In the genomic region with DNA sequence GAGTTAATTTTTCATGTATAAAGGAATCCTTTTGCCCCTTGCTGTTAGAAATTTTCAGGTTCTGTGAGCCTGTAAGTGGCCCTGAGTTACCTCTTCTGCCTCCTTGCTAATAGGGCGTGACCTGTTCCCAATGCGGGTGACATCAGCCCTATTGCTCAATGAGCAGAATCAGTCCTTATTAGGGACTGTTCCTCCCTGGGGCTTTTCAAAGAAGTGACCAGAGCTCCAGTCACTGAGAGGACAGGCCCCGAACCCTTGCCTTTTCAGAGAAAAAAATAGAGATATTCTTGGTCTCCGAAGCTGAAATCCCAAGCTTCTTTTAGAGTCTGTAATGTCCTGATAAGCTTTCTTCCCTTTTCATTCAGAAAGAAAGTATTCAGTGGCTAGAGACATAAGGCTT, we compare ENCODE assay signal across 2 cellular contexts.
TF ChIP-seq lines count a peak whose summit lies in the region.

No MANE protein-coding gene starts in this region.

TF ChIP-seq in H1, 55 proteins besides CTCF, POLR2A, EP300 and RAD21:
- TF ChIP-seq, protein P1, sequence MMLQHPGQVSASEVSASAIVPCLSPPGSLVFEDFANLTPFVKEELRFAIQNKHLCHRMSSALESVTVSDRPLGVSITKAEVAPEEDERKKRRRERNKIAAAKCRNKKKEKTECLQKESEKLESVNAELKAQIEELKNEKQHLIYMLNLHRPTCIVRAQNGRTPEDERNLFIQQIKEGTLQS (IDR thresholded peaks at IDR 0.05; ENCODE audit: insufficient read depth, low read depth, low read length): no peak
- no peak for TF ChIP-seq YY1 (IDR thresholded peaks at IDR 0.05; ENCODE audit: low read depth, low read length)
- TF ChIP-seq TAF1 (IDR thresholded peaks at IDR 0.05; ENCODE audit: low read depth, low read length): no peak
- peak; percentile 57; the same call in 1 of the 2 replicates for TF ChIP-seq SRF (IDR thresholded peaks at IDR 0.05; ENCODE audit: low read depth, low read length)
- TF ChIP-seq CEBPB (IDR thresholded peaks at IDR 0.05; ENCODE audit: low read depth, low read length): peak; percentile 77
- TF ChIP-seq SUZ12 (IDR thresholded peaks at IDR 0.05; ENCODE audit: low read length): no peak

TF ChIP-seq in HepG2, 621 proteins besides CTCF, POLR2A, EP300 and RAD21 (continues in another document):
- TF ChIP-seq, protein P2, sequence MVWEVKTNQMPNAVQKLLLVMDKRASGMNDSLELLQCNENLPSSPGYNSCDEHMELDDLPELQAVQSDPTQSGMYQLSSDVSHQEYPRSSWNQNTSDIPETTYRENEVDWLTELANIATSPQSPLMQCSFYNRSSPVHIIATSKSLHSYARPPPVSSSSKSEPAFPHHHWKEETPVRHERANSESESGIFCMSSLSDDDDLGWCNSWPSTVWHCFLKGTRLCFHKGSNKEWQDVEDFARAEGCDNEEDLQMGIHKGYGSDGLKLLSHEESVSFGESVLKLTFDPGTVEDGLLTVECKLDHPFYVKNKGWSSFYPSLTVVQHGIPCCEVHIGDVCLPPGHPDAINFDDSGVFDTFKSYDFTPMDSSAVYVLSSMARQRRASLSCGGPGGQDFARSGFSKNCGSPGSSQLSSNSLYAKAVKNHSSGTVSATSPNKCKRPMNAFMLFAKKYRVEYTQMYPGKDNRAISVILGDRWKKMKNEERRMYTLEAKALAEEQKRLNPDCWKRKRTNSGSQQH (CRISPR knock-in tag; IDR thresholded peaks at IDR 0.05; ENCODE audit: low read depth): no peak
- TF ChIP-seq, protein P3, sequence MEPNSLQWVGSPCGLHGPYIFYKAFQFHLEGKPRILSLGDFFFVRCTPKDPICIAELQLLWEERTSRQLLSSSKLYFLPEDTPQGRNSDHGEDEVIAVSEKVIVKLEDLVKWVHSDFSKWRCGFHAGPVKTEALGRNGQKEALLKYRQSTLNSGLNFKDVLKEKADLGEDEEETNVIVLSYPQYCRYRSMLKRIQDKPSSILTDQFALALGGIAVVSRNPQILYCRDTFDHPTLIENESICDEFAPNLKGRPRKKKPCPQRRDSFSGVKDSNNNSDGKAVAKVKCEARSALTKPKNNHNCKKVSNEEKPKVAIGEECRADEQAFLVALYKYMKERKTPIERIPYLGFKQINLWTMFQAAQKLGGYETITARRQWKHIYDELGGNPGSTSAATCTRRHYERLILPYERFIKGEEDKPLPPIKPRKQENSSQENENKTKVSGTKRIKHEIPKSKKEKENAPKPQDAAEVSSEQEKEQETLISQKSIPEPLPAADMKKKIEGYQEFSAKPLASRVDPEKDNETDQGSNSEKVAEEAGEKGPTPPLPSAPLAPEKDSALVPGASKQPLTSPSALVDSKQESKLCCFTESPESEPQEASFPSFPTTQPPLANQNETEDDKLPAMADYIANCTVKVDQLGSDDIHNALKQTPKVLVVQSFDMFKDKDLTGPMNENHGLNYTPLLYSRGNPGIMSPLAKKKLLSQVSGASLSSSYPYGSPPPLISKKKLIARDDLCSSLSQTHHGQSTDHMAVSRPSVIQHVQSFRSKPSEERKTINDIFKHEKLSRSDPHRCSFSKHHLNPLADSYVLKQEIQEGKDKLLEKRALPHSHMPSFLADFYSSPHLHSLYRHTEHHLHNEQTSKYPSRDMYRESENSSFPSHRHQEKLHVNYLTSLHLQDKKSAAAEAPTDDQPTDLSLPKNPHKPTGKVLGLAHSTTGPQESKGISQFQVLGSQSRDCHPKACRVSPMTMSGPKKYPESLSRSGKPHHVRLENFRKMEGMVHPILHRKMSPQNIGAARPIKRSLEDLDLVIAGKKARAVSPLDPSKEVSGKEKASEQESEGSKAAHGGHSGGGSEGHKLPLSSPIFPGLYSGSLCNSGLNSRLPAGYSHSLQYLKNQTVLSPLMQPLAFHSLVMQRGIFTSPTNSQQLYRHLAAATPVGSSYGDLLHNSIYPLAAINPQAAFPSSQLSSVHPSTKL (CRISPR knock-in tag; IDR thresholded peaks at IDR 0.05): peak; percentile 81
- TF ChIP-seq, protein P4, sequence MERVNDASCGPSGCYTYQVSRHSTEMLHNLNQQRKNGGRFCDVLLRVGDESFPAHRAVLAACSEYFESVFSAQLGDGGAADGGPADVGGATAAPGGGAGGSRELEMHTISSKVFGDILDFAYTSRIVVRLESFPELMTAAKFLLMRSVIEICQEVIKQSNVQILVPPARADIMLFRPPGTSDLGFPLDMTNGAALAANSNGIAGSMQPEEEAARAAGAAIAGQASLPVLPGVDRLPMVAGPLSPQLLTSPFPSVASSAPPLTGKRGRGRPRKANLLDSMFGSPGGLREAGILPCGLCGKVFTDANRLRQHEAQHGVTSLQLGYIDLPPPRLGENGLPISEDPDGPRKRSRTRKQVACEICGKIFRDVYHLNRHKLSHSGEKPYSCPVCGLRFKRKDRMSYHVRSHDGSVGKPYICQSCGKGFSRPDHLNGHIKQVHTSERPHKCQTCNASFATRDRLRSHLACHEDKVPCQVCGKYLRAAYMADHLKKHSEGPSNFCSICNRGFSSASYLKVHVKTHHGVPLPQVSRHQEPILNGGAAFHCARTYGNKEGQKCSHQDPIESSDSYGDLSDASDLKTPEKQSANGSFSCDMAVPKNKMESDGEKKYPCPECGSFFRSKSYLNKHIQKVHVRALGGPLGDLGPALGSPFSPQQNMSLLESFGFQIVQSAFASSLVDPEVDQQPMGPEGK (CRISPR knock-in tag; IDR thresholded peaks at IDR 0.05): peak; percentile 27; the same call in 1 of the 2 replicates
- TF ChIP-seq ZNF44 (CRISPR knock-in tag; IDR thresholded peaks at IDR 0.05): no peak
- TF ChIP-seq THAP11 (CRISPR knock-in tag; IDR thresholded peaks at IDR 0.05): 0 out of 2 replicates have a peak, but pooled peaks have one; percentile 35
- 0 out of 2 replicates have a peak, but pooled peaks have one; percentile 23 for TF ChIP-seq ETV6 (CRISPR knock-in tag; conservative IDR thresholded peaks at IDR 0.05)
- peak; percentile 62 to 63 for TF ChIP-seq NR2F1 (CRISPR knock-in tag; IDR thresholded peaks at IDR 0.05)
- no peak for TF ChIP-seq NCOR1 (IDR thresholded peaks at IDR 0.05; ENCODE audit: borderline replicate concordance, low read length)
- peak; percentile 76; the same call in 1 of the 2 replicates for TF ChIP-seq JUND (CRISPR knock-in tag; IDR thresholded peaks at IDR 0.05)
- TF ChIP-seq, protein P5, sequence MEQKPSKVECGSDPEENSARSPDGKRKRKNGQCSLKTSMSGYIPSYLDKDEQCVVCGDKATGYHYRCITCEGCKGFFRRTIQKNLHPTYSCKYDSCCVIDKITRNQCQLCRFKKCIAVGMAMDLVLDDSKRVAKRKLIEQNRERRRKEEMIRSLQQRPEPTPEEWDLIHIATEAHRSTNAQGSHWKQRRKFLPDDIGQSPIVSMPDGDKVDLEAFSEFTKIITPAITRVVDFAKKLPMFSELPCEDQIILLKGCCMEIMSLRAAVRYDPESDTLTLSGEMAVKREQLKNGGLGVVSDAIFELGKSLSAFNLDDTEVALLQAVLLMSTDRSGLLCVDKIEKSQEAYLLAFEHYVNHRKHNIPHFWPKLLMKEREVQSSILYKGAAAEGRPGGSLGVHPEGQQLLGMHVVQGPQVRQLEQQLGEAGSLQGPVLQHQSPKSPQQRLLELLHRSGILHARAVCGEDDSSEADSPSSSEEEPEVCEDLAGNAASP (CRISPR knock-in tag; IDR thresholded peaks at IDR 0.05; ENCODE audit: borderline replicate concordance): peak; percentile 88; the same call in 1 of the 2 replicates
- TF ChIP-seq, protein P6, sequence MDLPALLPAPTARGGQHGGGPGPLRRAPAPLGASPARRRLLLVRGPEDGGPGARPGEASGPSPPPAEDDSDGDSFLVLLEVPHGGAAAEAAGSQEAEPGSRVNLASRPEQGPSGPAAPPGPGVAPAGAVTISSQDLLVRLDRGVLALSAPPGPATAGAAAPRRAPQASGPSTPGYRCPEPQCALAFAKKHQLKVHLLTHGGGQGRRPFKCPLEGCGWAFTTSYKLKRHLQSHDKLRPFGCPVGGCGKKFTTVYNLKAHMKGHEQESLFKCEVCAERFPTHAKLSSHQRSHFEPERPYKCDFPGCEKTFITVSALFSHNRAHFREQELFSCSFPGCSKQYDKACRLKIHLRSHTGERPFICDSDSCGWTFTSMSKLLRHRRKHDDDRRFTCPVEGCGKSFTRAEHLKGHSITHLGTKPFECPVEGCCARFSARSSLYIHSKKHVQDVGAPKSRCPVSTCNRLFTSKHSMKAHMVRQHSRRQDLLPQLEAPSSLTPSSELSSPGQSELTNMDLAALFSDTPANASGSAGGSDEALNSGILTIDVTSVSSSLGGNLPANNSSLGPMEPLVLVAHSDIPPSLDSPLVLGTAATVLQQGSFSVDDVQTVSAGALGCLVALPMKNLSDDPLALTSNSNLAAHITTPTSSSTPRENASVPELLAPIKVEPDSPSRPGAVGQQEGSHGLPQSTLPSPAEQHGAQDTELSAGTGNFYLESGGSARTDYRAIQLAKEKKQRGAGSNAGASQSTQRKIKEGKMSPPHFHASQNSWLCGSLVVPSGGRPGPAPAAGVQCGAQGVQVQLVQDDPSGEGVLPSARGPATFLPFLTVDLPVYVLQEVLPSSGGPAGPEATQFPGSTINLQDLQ (CRISPR knock-in tag; IDR thresholded peaks at IDR 0.05): no peak
- no peak for TF ChIP-seq SNRNP70 (IDR thresholded peaks at IDR 0.05; ENCODE audit: low read depth, low read length)
- TF ChIP-seq MED1 (CRISPR knock-in tag; IDR thresholded peaks at IDR 0.05): peak; percentile 66
- no peak for TF ChIP-seq ZNF317 (CRISPR knock-in tag; IDR thresholded peaks at IDR 0.05)
- no peak for TF ChIP-seq POLR2AphosphoS2 (IDR thresholded peaks at IDR 0.05; ENCODE audit: low read depth, low read length)
- TF ChIP-seq PLRG1 (conservative IDR thresholded peaks at IDR 0.05): no peak
- TF ChIP-seq KDM6A (CRISPR knock-in tag; IDR thresholded peaks at IDR 0.05; ENCODE audit: low read depth): no peak
- no peak for TF ChIP-seq HNRNPL (IDR thresholded peaks at IDR 0.05; ENCODE audit: low read depth, low read length)
- 0 out of 2 replicates have a peak, but pooled peaks have one; percentile 21 for TF ChIP-seq PPARG (CRISPR knock-in tag; conservative IDR thresholded peaks at IDR 0.05)
- TF ChIP-seq MLLT10 (CRISPR knock-in tag; IDR thresholded peaks at IDR 0.05): no peak
- TF ChIP-seq GATAD2A (CRISPR knock-in tag; IDR thresholded peaks at IDR 0.05): peak; percentile 75
- peak; percentile 13; the same call in 1 of the 2 replicates for TF ChIP-seq SMC3 (IDR thresholded peaks at IDR 0.05; ENCODE audit: low read length)
- TF ChIP-seq, protein P7, sequence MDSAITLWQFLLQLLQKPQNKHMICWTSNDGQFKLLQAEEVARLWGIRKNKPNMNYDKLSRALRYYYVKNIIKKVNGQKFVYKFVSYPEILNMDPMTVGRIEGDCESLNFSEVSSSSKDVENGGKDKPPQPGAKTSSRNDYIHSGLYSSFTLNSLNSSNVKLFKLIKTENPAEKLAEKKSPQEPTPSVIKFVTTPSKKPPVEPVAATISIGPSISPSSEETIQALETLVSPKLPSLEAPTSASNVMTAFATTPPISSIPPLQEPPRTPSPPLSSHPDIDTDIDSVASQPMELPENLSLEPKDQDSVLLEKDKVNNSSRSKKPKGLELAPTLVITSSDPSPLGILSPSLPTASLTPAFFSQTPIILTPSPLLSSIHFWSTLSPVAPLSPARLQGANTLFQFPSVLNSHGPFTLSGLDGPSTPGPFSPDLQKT (CRISPR knock-in tag; IDR thresholded peaks at IDR 0.05; ENCODE audit: borderline replicate concordance): no peak
- TF ChIP-seq KLF6 (CRISPR knock-in tag; IDR thresholded peaks at IDR 0.05): 0 out of 2 replicates have a peak, but pooled peaks have one; percentile 28
- TF ChIP-seq, protein P8, sequence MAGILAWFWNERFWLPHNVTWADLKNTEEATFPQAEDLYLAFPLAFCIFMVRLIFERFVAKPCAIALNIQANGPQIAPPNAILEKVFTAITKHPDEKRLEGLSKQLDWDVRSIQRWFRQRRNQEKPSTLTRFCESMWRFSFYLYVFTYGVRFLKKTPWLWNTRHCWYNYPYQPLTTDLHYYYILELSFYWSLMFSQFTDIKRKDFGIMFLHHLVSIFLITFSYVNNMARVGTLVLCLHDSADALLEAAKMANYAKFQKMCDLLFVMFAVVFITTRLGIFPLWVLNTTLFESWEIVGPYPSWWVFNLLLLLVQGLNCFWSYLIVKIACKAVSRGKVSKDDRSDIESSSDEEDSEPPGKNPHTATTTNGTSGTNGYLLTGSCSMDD (CRISPR knock-in tag; IDR thresholded peaks at IDR 0.05): no peak
- TF ChIP-seq, protein P9, sequence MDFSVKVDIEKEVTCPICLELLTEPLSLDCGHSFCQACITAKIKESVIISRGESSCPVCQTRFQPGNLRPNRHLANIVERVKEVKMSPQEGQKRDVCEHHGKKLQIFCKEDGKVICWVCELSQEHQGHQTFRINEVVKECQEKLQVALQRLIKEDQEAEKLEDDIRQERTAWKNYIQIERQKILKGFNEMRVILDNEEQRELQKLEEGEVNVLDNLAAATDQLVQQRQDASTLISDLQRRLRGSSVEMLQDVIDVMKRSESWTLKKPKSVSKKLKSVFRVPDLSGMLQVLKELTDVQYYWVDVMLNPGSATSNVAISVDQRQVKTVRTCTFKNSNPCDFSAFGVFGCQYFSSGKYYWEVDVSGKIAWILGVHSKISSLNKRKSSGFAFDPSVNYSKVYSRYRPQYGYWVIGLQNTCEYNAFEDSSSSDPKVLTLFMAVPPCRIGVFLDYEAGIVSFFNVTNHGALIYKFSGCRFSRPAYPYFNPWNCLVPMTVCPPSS (IDR thresholded peaks at IDR 0.05): no peak
- 0 out of 2 replicates have a peak, but pooled peaks have one; percentile 14 for TF ChIP-seq SALL1 (CRISPR knock-in tag; IDR thresholded peaks at IDR 0.05)
- TF ChIP-seq PITX1 (CRISPR knock-in tag; IDR thresholded peaks at IDR 0.05): no peak
- peak; percentile 33; the same call in 1 of the 2 replicates for TF ChIP-seq GATAD1 (CRISPR knock-in tag; IDR thresholded peaks at IDR 0.05)
- peak; percentile 79; the same call in 1 of the 2 replicates for TF ChIP-seq HMG20A (CRISPR knock-in tag; IDR thresholded peaks at IDR 0.05; ENCODE audit: borderline replicate concordance)
- TF ChIP-seq, protein P10, sequence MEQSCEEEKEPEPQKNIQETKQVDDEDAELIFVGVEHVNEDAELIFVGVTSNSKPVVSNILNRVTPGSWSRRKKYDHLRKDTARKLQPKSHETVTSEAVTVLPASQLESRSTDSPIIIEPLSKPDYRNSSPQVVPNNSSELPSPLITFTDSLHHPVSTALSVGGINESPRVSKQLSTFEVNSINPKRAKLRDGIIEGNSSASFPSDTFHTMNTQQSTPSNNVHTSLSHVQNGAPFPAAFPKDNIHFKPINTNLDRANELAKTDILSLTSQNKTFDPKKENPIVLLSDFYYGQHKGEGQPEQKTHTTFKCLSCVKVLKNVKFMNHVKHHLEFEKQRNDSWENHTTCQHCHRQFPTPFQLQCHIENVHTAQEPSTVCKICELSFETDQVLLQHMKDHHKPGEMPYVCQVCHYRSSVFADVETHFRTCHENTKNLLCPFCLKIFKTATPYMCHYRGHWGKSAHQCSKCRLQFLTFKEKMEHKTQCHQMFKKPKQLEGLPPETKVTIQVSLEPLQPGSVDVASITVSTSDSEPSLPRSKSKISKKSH (CRISPR knock-in tag; IDR thresholded peaks at IDR 0.05; ENCODE audit: borderline replicate concordance): no peak
- TF ChIP-seq FOXM1 (CRISPR knock-in tag; IDR thresholded peaks at IDR 0.05): no peak
- peak; percentile 62 for TF ChIP-seq FOXA3 (CRISPR knock-in tag; IDR thresholded peaks at IDR 0.05)
- no peak for TF ChIP-seq NCOA5 (CRISPR knock-in tag; IDR thresholded peaks at IDR 0.05)
- TF ChIP-seq RXRA (CRISPR knock-in tag; IDR thresholded peaks at IDR 0.05): peak; percentile 66; the same call in 1 of the 2 replicates
- peak; percentile 20; the same call in 1 of the 2 replicates for TF ChIP-seq ZSCAN9 (CRISPR knock-in tag; IDR thresholded peaks at IDR 0.05; ENCODE audit: borderline replicate concordance)
- TF ChIP-seq, protein P11, sequence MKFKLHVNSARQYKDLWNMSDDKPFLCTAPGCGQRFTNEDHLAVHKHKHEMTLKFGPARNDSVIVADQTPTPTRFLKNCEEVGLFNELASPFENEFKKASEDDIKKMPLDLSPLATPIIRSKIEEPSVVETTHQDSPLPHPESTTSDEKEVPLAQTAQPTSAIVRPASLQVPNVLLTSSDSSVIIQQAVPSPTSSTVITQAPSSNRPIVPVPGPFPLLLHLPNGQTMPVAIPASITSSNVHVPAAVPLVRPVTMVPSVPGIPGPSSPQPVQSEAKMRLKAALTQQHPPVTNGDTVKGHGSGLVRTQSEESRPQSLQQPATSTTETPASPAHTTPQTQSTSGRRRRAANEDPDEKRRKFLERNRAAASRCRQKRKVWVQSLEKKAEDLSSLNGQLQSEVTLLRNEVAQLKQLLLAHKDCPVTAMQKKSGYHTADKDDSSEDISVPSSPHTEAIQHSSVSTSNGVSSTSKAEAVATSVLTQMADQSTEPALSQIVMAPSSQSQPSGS (CRISPR knock-in tag; IDR thresholded peaks at IDR 0.05): peak; percentile 99
